Comparison of ENCODE assay signal across 13 cellular contexts in the genomic region with DNA sequence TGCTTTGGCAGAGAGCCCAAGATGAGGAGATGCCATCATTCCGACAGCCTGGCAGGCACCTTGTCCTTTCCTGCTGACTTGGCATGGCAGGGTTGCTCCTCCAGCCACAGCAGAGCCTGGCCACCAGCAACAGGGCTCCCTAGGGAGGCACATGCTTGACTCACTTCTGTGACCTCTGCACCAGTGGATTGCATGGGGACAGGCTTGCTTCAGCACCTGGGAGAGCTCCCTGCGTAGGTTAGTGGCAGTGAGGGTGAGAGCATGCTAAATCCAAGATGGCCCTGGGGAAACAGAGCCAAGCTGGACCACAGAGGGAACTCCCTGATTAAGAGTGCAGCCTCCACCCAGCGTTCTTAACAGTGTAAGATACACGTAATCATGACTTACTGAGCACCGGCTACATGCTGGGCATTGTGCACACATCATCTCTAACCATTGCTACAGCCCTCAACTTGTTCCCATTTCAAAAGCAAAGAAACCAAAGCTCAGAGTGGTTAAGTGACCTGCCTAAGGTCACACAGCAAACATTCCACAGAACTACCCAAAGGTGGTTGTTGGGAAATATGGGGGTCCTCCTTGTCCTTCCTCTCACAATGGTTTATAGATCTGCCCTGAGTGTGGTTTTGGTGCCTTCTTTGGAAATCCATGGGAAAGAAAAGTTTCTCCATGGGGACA.
DNase-seq lines count a peak whose midpoint lies in the region; ATAC-seq and TF ChIP-seq lines count a peak whose summit lies in the region.
"Had no signal": no experiment of that assay in that cellular context is flagged by ENCODE, and none has a peak within 500 bp of the region (broad histone marks: within the 10 kb centered on the region; RNA-seq: fewer than 3 reads in every experiment).

No MANE protein-coding gene starts in this region.

- WGBS in ovary, 3 donors, result 61 to 68% (median 65%) methylated on average over 5 of the region's 5 CpGs

- no peak overlapping the region for H3K27ac ChIP-seq in SJCRH30
- no peak overlapping the region for H3K27ac ChIP-seq in ovary

- H3K9me3 ChIP-seq in SJCRH30 (replicated peaks) (no peaks in the 10 kb centered on the region; the same call in 1 of the 2 replicates), ovary (no peaks in the 10 kb centered on the region)

- H3K4me3 ChIP-seq in SJCRH30, result no peak overlapping the region
- H3K4me3 ChIP-seq in ovary, result no peak overlapping the region

- DNase-seq in D341Med (ENCODE audit: low spot score), result peak; percentile 14
- DNase-seq in HEK293T (ENCODE audit: extremely low spot score), result peak; percentile 19
- peak; percentile 63 to 68 for DNase-seq in SJCRH30
- peak; percentile 78 for DNase-seq in iPS-NIHi11 (ENCODE audit: low spot score)
- no peak for DNase-seq in ovary
- no peak for DNase-seq in germinal center (ENCODE audit: low spot score)
- DNase-seq: aorta, COR-L47, NCI-H446, SW 1271 had no signal

- CTCF ChIA-PET in HEK293T (lab: Yijun Ruan, JAX), result no interaction called here

- POLR2A ChIA-PET in HEK293T (lab: Yijun Ruan, JAX), result no interaction called here

- no peak for TF ChIP-seq CTCF in ovary (IDR thresholded peaks at IDR 0.05)

- TF ChIP-seq EP300 in ovary (IDR thresholded peaks at IDR 0.05), result no peak

- H3K4me1 ChIP-seq in SJCRH30 (no peaks in the 10 kb centered on the region), ovary (ENCODE audit: insufficient read depth) (no peaks in the 10 kb centered on the region)

- ATAC-seq in HG02884 (IDR thresholded peaks at IDR 0.05; ENCODE audit: unreplicated experiment) (no peak), GM21825 (IDR thresholded peaks at IDR 0.05; ENCODE audit: unreplicated experiment) (no peak)
- ATAC-seq: sciatic nerve had no signal

- TF ChIP-seq POLR2A in ovary (IDR thresholded peaks at IDR 0.05), result no peak

- H3K36me3 ChIP-seq in SJCRH30, result no peaks in the 10 kb centered on the region
- H3K36me3 ChIP-seq in ovary, result no peaks in the 10 kb centered on the region

- H3K27me3 ChIP-seq in SJCRH30 (no peaks in the 10 kb centered on the region), ovary (no peaks in the 10 kb centered on the region)

- intact Hi-C loops in ovary (cut with DNase I), result no loop called here

TF ChIP-seq in HEK293T, 16 proteins besides CTCF, POLR2A, EP300 and RAD21:
- TF ChIP-seq SP1 (IDR thresholded peaks at IDR 0.05) (no peak), SUZ12 (IDR thresholded peaks at IDR 0.05) (no peak)

Comparison
In these comparisons a context has a peak if more than half of its experiments do, and no peak if none do; other contexts are left out.
1. DNase-seq: peak in D341Med (single experiment), HEK293T (single experiment), SJCRH30 (2 of 2) and iPS-NIHi11 (single experiment); none in ovary (0 of 5) and germinal center (single experiment).